18 cellular contexts compared by ENCODE assay signal in genomic region chr20:48331518-48332286, GRCh38.
"Had no signal": no experiment of that assay in that cellular context is flagged by ENCODE, and none has a peak within 500 bp of the region (broad histone marks: within the 10 kb centered on the region; RNA-seq: fewer than 3 reads in every experiment).

No MANE protein-coding gene starts in this region.

- ATAC-seq: foreskin keratinocyte; left colon; left ventricle myocardium superior; naive thymus-derived CD8-positive, alpha-beta T cell; right cardiac atrium; stimulated activated memory B cell treated with anti-CD40 and anti-IgM and Interleukin-4, amounts not matched to agents 10 μg/mL and 1 μg/mL and 100 μg/mL, for 72 hours had no signal

- H3K4me3 ChIP-seq: colonic mucosa, lung, ovary, tibial artery had no signal

- H3K9me3 Mint-ChIP-seq: naive thymus-derived CD8-positive, alpha-beta T cell; neural crest cell; stimulated activated memory B cell treated with anti-CD40 and anti-IgM and Interleukin-4, amounts not matched to agents 10 μg/mL and 1 μg/mL and 100 μg/mL, for 72 hours; stimulated activated naive CD8-positive, alpha-beta T cell treated with anti-CD3 and anti-CD28 coated beads, Interleukin-15, Interleukin-2, amounts not matched to agents 100 ng/mL and 50 ng/mL, for 24 hours had no signal

- DNase-seq: colonic mucosa; dermis blood vessel endothelial cell; erythroblast; foreskin keratinocyte; kidney; left colon; left ventricle myocardium superior; mesendoderm; naive thymus-derived CD8-positive, alpha-beta T cell; ovary; right cardiac atrium; stimulated activated CD4-positive, alpha-beta T cell treated with anti-CD3 and anti-CD28 coated beads, Interleukin-4, amount 100 ng/mL, for 24 hours; tibial artery had no signal

- H3K27ac ChIP-seq: colonic mucosa, foreskin keratinocyte, ovary, tibial artery had no signal

- H3K4me1 Mint-ChIP-seq: naive thymus-derived CD8-positive, alpha-beta T cell; stimulated activated memory B cell treated with anti-CD40 and anti-IgM and Interleukin-4, amounts not matched to agents 10 μg/mL and 1 μg/mL and 100 μg/mL, for 72 hours had no signal

- FAIRE-seq: endothelial cell of umbilical vein, kidney had no signal

- H3K27me3 ChIP-seq: colonic mucosa, ovary had no signal

- H3K36me3 Mint-ChIP-seq: naive thymus-derived CD8-positive, alpha-beta T cell; stimulated activated memory B cell treated with anti-CD40 and anti-IgM and Interleukin-4, amounts not matched to agents 10 μg/mL and 1 μg/mL and 100 μg/mL, for 72 hours had no signal

- H3K9me3 ChIP-seq: colonic mucosa, ovary, tibial artery had no signal

- H3K4me1 ChIP-seq: colonic mucosa, foreskin keratinocyte had no signal

- H3K36me3 ChIP-seq: colonic mucosa, ovary, tibial artery had no signal

- H3K27ac Mint-ChIP-seq: naive thymus-derived CD8-positive, alpha-beta T cell; stimulated activated memory B cell treated with anti-CD40 and anti-IgM and Interleukin-4, amounts not matched to agents 10 μg/mL and 1 μg/mL and 100 μg/mL, for 72 hours; stimulated activated naive CD8-positive, alpha-beta T cell treated with anti-CD3 and anti-CD28 coated beads, Interleukin-15, Interleukin-2, amounts not matched to agents 100 ng/mL and 50 ng/mL, for 24 hours had no signal

- H3K4me3 Mint-ChIP-seq: naive thymus-derived CD8-positive, alpha-beta T cell; neural crest cell; stimulated activated memory B cell treated with anti-CD40 and anti-IgM and Interleukin-4, amounts not matched to agents 10 μg/mL and 1 μg/mL and 100 μg/mL, for 72 hours; stimulated activated naive CD8-positive, alpha-beta T cell treated with anti-CD3 and anti-CD28 coated beads, Interleukin-15, Interleukin-2, amounts not matched to agents 100 ng/mL and 50 ng/mL, for 24 hours had no signal
